Comparison of ENCODE assay signal across 8 cellular contexts in the genomic region with DNA sequence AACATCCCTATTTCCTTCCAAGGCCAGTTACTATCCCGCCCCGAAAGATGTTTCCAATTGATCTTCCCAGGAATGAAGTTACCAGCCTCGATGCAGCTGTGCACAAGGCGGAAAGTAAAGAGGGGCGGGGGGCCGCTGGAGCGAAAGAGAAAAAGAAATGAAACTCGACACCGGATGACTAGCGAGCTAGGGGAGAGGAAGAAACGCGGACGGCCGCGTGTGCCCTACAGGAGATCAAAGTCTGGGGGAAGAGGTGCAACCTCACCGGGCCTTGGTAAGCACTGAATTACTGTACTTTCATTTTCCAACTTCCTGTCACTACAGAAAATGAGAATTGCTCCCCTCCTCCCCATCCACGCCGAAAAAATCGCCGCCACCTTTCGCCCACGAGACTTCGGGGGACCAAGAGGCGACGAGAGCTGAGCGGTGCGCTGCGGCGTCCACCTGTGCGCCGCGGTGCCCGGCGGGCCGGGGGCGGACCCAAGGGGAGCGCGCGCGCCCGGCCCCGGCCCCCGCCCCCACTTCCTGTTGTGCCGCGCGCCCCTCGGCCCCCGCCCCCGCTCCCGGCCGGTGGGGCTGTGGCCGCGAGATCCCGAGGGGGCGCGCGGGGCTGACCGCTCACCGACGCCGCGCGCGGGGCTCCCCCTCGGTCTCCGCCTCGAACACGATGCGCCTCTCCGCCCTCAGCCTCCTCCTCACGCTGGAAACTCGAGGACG.
DNase-seq lines count a peak whose midpoint lies in the region; ATAC-seq and TF ChIP-seq lines count a peak whose summit lies in the region.

No MANE protein-coding gene starts in this region.

- DNase-seq in NCI-H187 treated with DMSO at 0.1 percent for 48 hours (lab: John Stamatoyannopoulos, UW) = peak; percentile 89
- DNase-seq in T-helper 2 cell = peak; percentile 47 to 96 (median 78)
- peak in 45 of 58 donors; percentile 7 to 70 (median 50) for DNase-seq in anterior cingulate cortex (lab: John Stamatoyannopoulos, UW)
- DNase-seq in hepatic stellate cell (ENCODE audit: low spot score) = peak; percentile 75
- peak; percentile 49 for DNase-seq in retinal pigment epithelial cell (ENCODE audit: low read depth)
- DNase-seq in cerebellar nuclear complex (lab: John Stamatoyannopoulos, UW) = no peak

- peak; percentile 51 for ATAC-seq in GM18508 (IDR thresholded peaks at IDR 0.05; ENCODE audit: insufficient read depth, unreplicated experiment)
- peak; percentile 56 for ATAC-seq in HG02973 (IDR thresholded peaks at IDR 0.05; ENCODE audit: unreplicated experiment)

- H3K4me3 ChIP-seq in retinal pigment epithelial cell (ENCODE audit: low read length) = peak overlapping the region; percentile 84

- no peak for TF ChIP-seq CTCF in retinal pigment epithelial cell (conservative IDR thresholded peaks at IDR 0.05; ENCODE audit: low read depth, low read length)

Comparison
In these comparisons a context has a peak if more than half of its experiments do, and no peak if none do; other contexts are left out.
1. DNase-seq: peak in NCI-H187 treated with DMSO at 0.1 percent for 48 hours (single experiment), T-helper 2 cell (5 of 5), anterior cingulate cortex (45 of 58), hepatic stellate cell (single experiment) and retinal pigment epithelial cell (single experiment); none in cerebellar nuclear complex (0 of 2).